In the genomic region with DNA sequence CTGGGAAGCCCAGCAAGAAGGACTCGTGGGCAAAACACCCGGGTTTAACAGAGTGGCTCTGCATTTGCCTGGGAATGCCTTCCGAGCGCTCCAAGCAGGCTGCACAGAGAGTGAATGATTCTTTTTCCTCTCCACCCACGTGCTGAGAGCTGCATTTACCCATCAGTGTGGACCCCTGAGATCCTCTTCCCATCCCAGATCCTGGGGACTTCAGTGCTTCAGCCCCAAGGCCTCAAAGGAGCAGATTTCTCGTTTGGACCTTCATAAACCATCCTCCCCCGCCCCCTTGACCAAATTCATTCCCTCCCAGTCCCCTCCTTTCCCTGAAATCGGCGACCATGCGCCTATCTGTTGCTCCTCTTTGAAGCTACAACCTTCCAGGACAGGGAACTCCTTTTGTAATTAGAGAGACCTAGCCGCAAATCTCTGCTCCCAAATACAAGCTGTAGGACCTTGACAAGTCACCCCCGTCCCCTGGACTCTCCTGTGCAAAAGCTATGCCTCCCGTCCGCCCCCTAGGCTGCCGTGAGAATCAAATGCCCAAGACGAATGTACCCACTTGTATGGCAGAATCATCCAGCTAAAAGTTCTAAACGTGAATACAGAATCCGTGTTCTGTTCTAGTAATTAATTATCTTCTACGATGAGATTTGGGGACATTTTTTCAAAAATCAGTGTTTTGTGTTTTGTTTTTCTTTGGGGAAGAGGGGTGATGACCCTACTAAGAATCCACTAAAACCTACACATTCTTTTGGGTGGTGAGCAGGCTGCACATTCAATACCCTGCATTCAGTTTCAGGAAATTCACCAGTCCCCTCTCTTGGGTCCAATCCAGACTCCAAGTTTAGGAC, we compare ENCODE assay signal across 25 cellular contexts. TPM values are rescaled to one million over a fixed set of nuclear protein-coding genes. Genes with fewer than 3 reads are reported as not detected.
"Had no signal": no experiment of that assay in that cellular context is flagged by ENCODE, and none has a peak within 500 bp of the region (broad histone marks: within the 10 kb centered on the region; RNA-seq: fewer than 3 reads in every experiment).

No MANE protein-coding gene starts in this region.

- DNase-seq: activated CD4-positive, alpha-beta T cell treated with anti-CD3 and anti-CD28 coated beads for 48 hours; activated CD8-positive, alpha-beta memory T cell treated with anti-CD3 and anti-CD28 coated beads, Interleukin-2, amount 50 U/mL, for 48 hours; activated CD8-positive, alpha-beta T cell treated with anti-CD3 and anti-CD28 coated beads, Interleukin-2, amount 10 ng/mL, durations not matched to agents 7 days and 5 days; amygdala; brain microvascular endothelial cell; cerebellar nuclear complex; foreskin keratinocyte; head of caudate nucleus; kidney; ovary; stimulated activated CD4-positive, alpha-beta T cell treated with anti-CD3 and anti-CD28 coated beads, Interleukin-15, amount 100 ng/mL, for 24 hours; stimulated activated CD4-positive, alpha-beta T cell treated with anti-CD3 and anti-CD28 coated beads, Interleukin-4, amount 100 ng/mL, for 24 hours; stimulated activated naive CD8-positive, alpha-beta T cell treated with anti-CD3 and anti-CD28 coated beads, Interleukin-15, amount 100 ng/mL, for 72 hours; T-cell; T1000; testis; uterus had no signal

- H3K9me3 ChIP-seq: ovary, testis, uterus had no signal

- H3K27ac Mint-ChIP-seq: activated CD8-positive, alpha-beta T cell treated with anti-CD3 and anti-CD28 coated beads, Interleukin-2, amount 10 ng/mL, durations not matched to agents 7 days and 5 days; activated naive CD4-positive, alpha-beta T cell treated with anti-CD3 and anti-CD28 coated beads, Interleukin-2, amount 50 U/mL, for 24 hours; activated T-helper 17 cell treated with anti-CD3 and anti-CD28 coated beads, Interleukin-2, amount 50 U/mL, for 72 hours; dendritic cell treated with granulocyte-macrophage colony-stimulating factor and Interleukin-4, amounts not matched to agents 40 ng/mL and 50 ng/mL, for 4 days; endodermal cell; T-cell had no signal

- H3K4me3 ChIP-seq: ovary, testis, uterus had no signal

- H3K27ac ChIP-seq: brain microvascular endothelial cell, foreskin keratinocyte, ovary, testis, uterus had no signal

- H3K4me3 Mint-ChIP-seq: activated CD8-positive, alpha-beta T cell treated with anti-CD3 and anti-CD28 coated beads, Interleukin-2, amount 10 ng/mL, durations not matched to agents 7 days and 5 days; activated naive CD4-positive, alpha-beta T cell treated with anti-CD3 and anti-CD28 coated beads, Interleukin-2, amount 50 U/mL, for 24 hours; activated T-helper 17 cell treated with anti-CD3 and anti-CD28 coated beads, Interleukin-2, amount 50 U/mL, for 72 hours; dendritic cell treated with granulocyte-macrophage colony-stimulating factor and Interleukin-4, amounts not matched to agents 40 ng/mL and 50 ng/mL, for 4 days; neural crest cell; stimulated activated naive CD8-positive, alpha-beta T cell treated with anti-CD3 and anti-CD28 coated beads, Interleukin-15, amount 100 ng/mL, for 72 hours; T-cell had no signal

- H3K36me3 Mint-ChIP-seq: activated naive CD4-positive, alpha-beta T cell treated with anti-CD3 and anti-CD28 coated beads, Interleukin-2, amount 50 U/mL, for 24 hours; mesothelial cell of epicardium; T-cell had no signal

- H3K27me3 ChIP-seq: ovary, testis had no signal

- H3K4me1 Mint-ChIP-seq: activated naive CD4-positive, alpha-beta T cell treated with anti-CD3 and anti-CD28 coated beads, Interleukin-2, amount 50 U/mL, for 24 hours; neural crest cell; stimulated activated naive CD8-positive, alpha-beta T cell treated with anti-CD3 and anti-CD28 coated beads, Interleukin-15, amount 100 ng/mL, for 72 hours; T-cell had no signal

- H3K4me1 ChIP-seq: foreskin keratinocyte, testis had no signal

- ATAC-seq: activated CD8-positive, alpha-beta T cell treated with anti-CD3 and anti-CD28 coated beads, Interleukin-2, amount 10 ng/mL, durations not matched to agents 7 days and 5 days; activated T-helper 17 cell treated with anti-CD3 and anti-CD28 coated beads, Interleukin-2, amount 50 U/mL, for 72 hours; foreskin keratinocyte; stimulated activated naive CD8-positive, alpha-beta T cell treated with anti-CD3 and anti-CD28 coated beads, Interleukin-15, amount 100 ng/mL, for 72 hours; T-cell had no signal

- H3K9me3 Mint-ChIP-seq: dendritic cell treated with granulocyte-macrophage colony-stimulating factor and Interleukin-4, amounts not matched to agents 40 ng/mL and 50 ng/mL, for 4 days; endodermal cell; mesothelial cell of epicardium; neural crest cell; stimulated activated naive CD8-positive, alpha-beta T cell treated with anti-CD3 and anti-CD28 coated beads, Interleukin-15, amount 100 ng/mL, for 72 hours had no signal

- H3K36me3 ChIP-seq: brain microvascular endothelial cell, ovary, uterus had no signal

RNA-seq across cellular contexts. Expression of a gene that starts 8.8 kb away (rescaled TPM):
- total RNA-seq: activated CD8-positive, alpha-beta T cell treated with anti-CD3 and anti-CD28 coated beads, Interleukin-2, amount 10 ng/mL, durations not matched to agents 7 days and 5 days; activated T-helper 17 cell treated with anti-CD3 and anti-CD28 coated beads, Interleukin-2, amount 50 U/mL, for 72 hours; endodermal cell; foreskin keratinocyte; kidney; liver; myocyte; neural crest cell; uterus had no signal
- polyA plus RNA-seq: foreskin keratinocyte had no signal
